In genomic region chr9:127199001-127199791, GRCh38 we compare ENCODE assay signal across 9 cellular contexts.
DNase-seq lines count a peak whose midpoint lies in the region; ATAC-seq and TF ChIP-seq lines count a peak whose summit lies in the region.
"Had no signal": no experiment of that assay in that cellular context is flagged by ENCODE, and none has a peak within 500 bp of the region (broad histone marks: within the 10 kb centered on the region; RNA-seq: fewer than 3 reads in every experiment).

No MANE protein-coding gene starts in this region.

- peaks cover 8% of the 10 kb centered on the region for H3K27me3 Mint-ChIP-seq in activated T-helper 2 cell treated with anti-CD3 and anti-CD28 coated beads, Interferon-gamma antibody, Interleukin-2, Interleukin-4, amounts not matched to agents 10 μg/mL and 5 μg/mL and 100 μg/mL, durations not matched to agents 14 hours and 24 hours and 36 hours (ENCODE audit: low read depth)

- H3K4me2 ChIP-seq in osteoblast (ENCODE audit: insufficient read depth, low read length): no peak overlapping the region

- no peaks in the 10 kb centered on the region for H3K36me3 ChIP-seq in RWPE2 (ENCODE audit: low read depth)
- H3K36me3 ChIP-seq in osteoblast (ENCODE audit: insufficient read depth, low read length): no peaks in the 10 kb centered on the region

- peaks cover 5% of the 10 kb centered on the region for H3K4me1 Mint-ChIP-seq in activated T-helper 2 cell treated with anti-CD3 and anti-CD28 coated beads, Interferon-gamma antibody, Interleukin-2, Interleukin-4, amounts not matched to agents 10 μg/mL and 5 μg/mL and 100 μg/mL, durations not matched to agents 14 hours and 24 hours and 36 hours (ENCODE audit: low read depth)

- H3K27ac Mint-ChIP-seq in activated T-helper 2 cell treated with anti-CD3 and anti-CD28 coated beads, Interferon-gamma antibody, Interleukin-2, Interleukin-4, amounts not matched to agents 10 μg/mL and 5 μg/mL and 100 μg/mL, durations not matched to agents 14 hours and 24 hours and 36 hours: no peak overlapping the region

- H3K4me3 Mint-ChIP-seq in activated T-helper 2 cell treated with anti-CD3 and anti-CD28 coated beads, Interferon-gamma antibody, Interleukin-2, Interleukin-4, amounts not matched to agents 10 μg/mL and 5 μg/mL and 100 μg/mL, durations not matched to agents 14 hours and 24 hours and 36 hours (ENCODE audit: low read depth): no peak overlapping the region

- no peaks in the 10 kb centered on the region for H3K79me2 ChIP-seq in osteoblast (ENCODE audit: insufficient read depth, low read length)

- peak; percentile 59 for ATAC-seq in RWPE2 (ENCODE audit: low read depth)
- ATAC-seq in HG02588 (IDR thresholded peaks at IDR 0.05; ENCODE audit: unreplicated experiment): no peak

- H3K9me3 Mint-ChIP-seq in activated T-helper 2 cell treated with anti-CD3 and anti-CD28 coated beads, Interferon-gamma antibody, Interleukin-2, Interleukin-4, amounts not matched to agents 10 μg/mL and 5 μg/mL and 100 μg/mL, durations not matched to agents 14 hours and 24 hours and 36 hours: no peaks in the 10 kb centered on the region

- H4K20me1 ChIP-seq in osteoblast (ENCODE audit: insufficient read depth, low read length): no peaks in the 10 kb centered on the region

- intact Hi-C loops in activated T-helper 2 cell treated with anti-CD3 and anti-CD28 coated beads, Interferon-gamma antibody, Interleukin-2, Interleukin-4, amounts not matched to agents 10 μg/mL and 5 μg/mL and 100 μg/mL, durations not matched to agents 14 hours and 24 hours and 36 hours (cut with micrococcal nuclease): loop anchor here (1.0 kb wide), 2 partner anchors 233 to 259 kb away; no protein-coding TSS in a partner anchor

- TF ChIP-seq CTCF in RWPE2 (IDR thresholded peaks at IDR 0.05; ENCODE audit: poor library complexity, severe bottlenecking) (peak; percentile 93), osteoblast (IDR thresholded peaks at IDR 0.05; ENCODE audit: extremely low read depth, low read depth, low read length) (peak; percentile 94)

- no peaks in the 10 kb centered on the region for H3K27me3 ChIP-seq in RWPE2 (ENCODE audit: insufficient read depth, poor library complexity, severe bottlenecking)
- H3K27me3 ChIP-seq in osteoblast (ENCODE audit: insufficient read depth, low read length): no peaks in the 10 kb centered on the region

- H3K9me3 ChIP-seq in RWPE2 (ENCODE audit: severe bottlenecking) (no peaks in the 10 kb centered on the region), osteoblast (ENCODE audit: low read depth, low read length) (no peaks in the 10 kb centered on the region)

- H3K4me3 ChIP-seq in RWPE2 (ENCODE audit: severe bottlenecking): no peak overlapping the region
- no peak overlapping the region for H3K4me3 ChIP-seq in osteoblast (ENCODE audit: insufficient read depth, low read length)

- no peak overlapping the region for H2AFZ ChIP-seq in osteoblast (ENCODE audit: low read length)

- DNase-seq in ELR (ENCODE audit: low read depth) (peak; percentile 82), HuH-7 (ENCODE audit: low spot score) (peak; percentile 88), RWPE2 (ENCODE audit: low spot score) (peak; percentile 56), foreskin melanocyte (peak; percentile 57), osteoblast (ENCODE audit: insufficient read length, low spot score, missing footprints) (peak; percentile 98), superior temporal gyrus (ENCODE audit: extremely low spot score) (peak; percentile 93)
- peak; percentile 68 for DNase-seq in activated T-helper 2 cell treated with anti-CD3 and anti-CD28 coated beads, Interferon-gamma antibody, Interleukin-2, Interleukin-4, amounts not matched to agents 10 μg/mL and 5 μg/mL and 100 μg/mL, durations not matched to agents 14 hours and 24 hours and 36 hours (ENCODE audit: low spot score)

- no peak overlapping the region for H3K27ac ChIP-seq in RWPE2 (ENCODE audit: poor library complexity, severe bottlenecking)
- no peak overlapping the region for H3K27ac ChIP-seq in osteoblast (ENCODE audit: low read depth, low read length)
- H3K27ac ChIP-seq: epithelial cell of prostate had no signal

- H3K4me1 ChIP-seq in RWPE2 (ENCODE audit: insufficient read depth, poor library complexity, severe bottlenecking) (no peaks in the 10 kb centered on the region), osteoblast (ENCODE audit: insufficient read depth, low read length) (no peaks in the 10 kb centered on the region)

- no peaks in the 10 kb centered on the region for H3K36me3 Mint-ChIP-seq in activated T-helper 2 cell treated with anti-CD3 and anti-CD28 coated beads, Interferon-gamma antibody, Interleukin-2, Interleukin-4, amounts not matched to agents 10 μg/mL and 5 μg/mL and 100 μg/mL, durations not matched to agents 14 hours and 24 hours and 36 hours (ENCODE audit: low read depth)
